Comparison of ENCODE assay signal across 1 cellular context in genomic region chr4:2846172-2846571, GRCh38.
TF ChIP-seq lines count a peak whose summit lies in the region.

No MANE protein-coding gene starts in this region.

TF ChIP-seq in WTC11, 78 proteins besides CTCF, POLR2A, EP300 and RAD21 (continued from another document):
- TF ChIP-seq AR (CRISPR knock-in tag; IDR thresholded peaks at IDR 0.05) = no peak
- TF ChIP-seq, protein P1, sequence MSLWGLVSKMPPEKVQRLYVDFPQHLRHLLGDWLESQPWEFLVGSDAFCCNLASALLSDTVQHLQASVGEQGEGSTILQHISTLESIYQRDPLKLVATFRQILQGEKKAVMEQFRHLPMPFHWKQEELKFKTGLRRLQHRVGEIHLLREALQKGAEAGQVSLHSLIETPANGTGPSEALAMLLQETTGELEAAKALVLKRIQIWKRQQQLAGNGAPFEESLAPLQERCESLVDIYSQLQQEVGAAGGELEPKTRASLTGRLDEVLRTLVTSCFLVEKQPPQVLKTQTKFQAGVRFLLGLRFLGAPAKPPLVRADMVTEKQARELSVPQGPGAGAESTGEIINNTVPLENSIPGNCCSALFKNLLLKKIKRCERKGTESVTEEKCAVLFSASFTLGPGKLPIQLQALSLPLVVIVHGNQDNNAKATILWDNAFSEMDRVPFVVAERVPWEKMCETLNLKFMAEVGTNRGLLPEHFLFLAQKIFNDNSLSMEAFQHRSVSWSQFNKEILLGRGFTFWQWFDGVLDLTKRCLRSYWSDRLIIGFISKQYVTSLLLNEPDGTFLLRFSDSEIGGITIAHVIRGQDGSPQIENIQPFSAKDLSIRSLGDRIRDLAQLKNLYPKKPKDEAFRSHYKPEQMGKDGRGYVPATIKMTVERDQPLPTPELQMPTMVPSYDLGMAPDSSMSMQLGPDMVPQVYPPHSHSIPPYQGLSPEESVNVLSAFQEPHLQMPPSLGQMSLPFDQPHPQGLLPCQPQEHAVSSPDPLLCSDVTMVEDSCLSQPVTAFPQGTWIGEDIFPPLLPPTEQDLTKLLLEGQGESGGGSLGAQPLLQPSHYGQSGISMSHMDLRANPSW (CRISPR knock-in tag; conservative IDR thresholded peaks at IDR 0.05; ENCODE audit: low read depth) = no peak
- TF ChIP-seq, protein P2, sequence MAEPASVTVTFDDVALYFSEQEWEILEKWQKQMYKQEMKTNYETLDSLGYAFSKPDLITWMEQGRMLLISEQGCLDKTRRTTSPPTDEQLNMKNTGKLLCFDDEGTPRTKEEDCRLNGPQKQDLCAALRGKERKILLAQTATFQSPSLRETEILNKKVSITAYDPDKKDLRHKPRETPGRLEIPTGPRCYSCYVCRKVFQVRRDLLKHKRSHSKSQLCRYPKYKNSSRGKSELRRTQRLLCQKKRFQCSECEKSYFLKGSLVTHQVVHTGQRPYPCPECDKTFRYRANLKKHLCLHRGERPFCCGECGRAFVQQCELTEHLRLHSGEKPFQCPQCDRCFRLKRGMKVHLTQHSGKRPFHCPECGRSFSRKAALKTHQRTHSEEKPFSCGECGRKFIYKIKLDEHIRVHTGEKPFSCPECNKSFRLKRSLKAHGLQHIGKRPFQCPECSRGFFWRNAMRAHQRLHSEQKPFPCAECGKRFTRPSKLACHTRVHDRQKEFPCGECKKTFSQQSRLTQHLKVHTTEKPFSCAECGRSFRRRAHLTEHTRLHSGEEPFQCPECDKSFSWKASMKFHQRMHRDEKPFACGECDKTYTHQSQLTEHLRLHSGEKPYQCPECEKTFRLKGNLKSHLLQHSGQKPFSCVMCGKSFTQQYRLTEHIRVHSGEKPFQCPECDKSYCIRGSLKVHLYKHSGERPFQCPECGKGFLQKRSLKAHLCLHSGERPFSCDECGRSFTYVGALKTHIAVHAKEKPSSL (CRISPR knock-in tag; conservative IDR thresholded peaks at IDR 0.05) = no peak
- TF ChIP-seq FOXJ3 (CRISPR knock-in tag; IDR thresholded peaks at IDR 0.05; ENCODE audit: borderline replicate concordance) = no peak
- TF ChIP-seq ZNF121 (CRISPR knock-in tag; IDR thresholded peaks at IDR 0.05) = no peak
- TF ChIP-seq TP53 (CRISPR knock-in tag; IDR thresholded peaks at IDR 0.05) = no peak
